1 cellular context compared by ENCODE assay signal in genomic region chr1:224287714-224288113, GRCh38.
TF ChIP-seq lines count a peak whose summit lies in the region.

No MANE protein-coding gene starts in this region.

TF ChIP-seq in WTC11, 78 proteins besides CTCF, POLR2A, EP300 and RAD21 (continued from another document):
- TF ChIP-seq FOXP4 (CRISPR knock-in tag; IDR thresholded peaks at IDR 0.05) (no peak), NR2C2 (CRISPR knock-in tag; IDR thresholded peaks at IDR 0.05) (no peak), ZBTB43 (CRISPR knock-in tag; IDR thresholded peaks at IDR 0.05) (no peak), PRDM15 (CRISPR knock-in tag; IDR thresholded peaks at IDR 0.05) (no peak), GRHL2 (CRISPR knock-in tag; IDR thresholded peaks at IDR 0.05; ENCODE audit: insufficient replicate concordance, severe bottlenecking) (no peak), GABPB1 (CRISPR knock-in tag; IDR thresholded peaks at IDR 0.05) (no peak)
